11 cellular contexts compared by ENCODE assay signal in the genomic region with DNA sequence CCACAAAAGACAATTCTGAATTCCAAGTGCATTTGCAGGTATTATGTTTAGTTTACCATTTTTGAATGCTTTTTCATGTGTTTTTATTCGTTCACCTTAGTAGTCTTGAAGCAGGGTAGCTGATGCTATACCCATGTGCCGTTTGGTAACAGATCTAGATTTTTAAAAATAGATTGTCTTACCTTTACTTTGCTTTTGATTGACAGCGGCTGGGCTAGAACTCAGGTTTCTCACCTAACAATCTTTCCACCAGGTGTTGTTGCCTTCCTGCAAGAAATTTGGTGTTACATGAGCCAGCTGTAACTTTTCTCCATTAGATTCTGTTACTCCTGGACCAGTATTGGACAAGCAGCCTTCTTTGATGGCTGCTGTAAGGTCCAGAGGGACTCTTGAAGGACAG. TPM values are rescaled to one million over a fixed set of nuclear protein-coding genes. Genes with fewer than 3 reads are reported as not detected.
A peak's percentile ranks its signal among the peaks of the same experiment; 100 is the strongest.
DNase-seq lines count a peak whose midpoint lies in the region; ATAC-seq, FAIRE-seq and TF ChIP-seq lines count a peak whose summit lies in the region.
"Had no signal": no experiment of that assay in that cellular context is flagged by ENCODE, and none has a peak within 500 bp of the region (broad histone marks: within the 10 kb centered on the region; RNA-seq: fewer than 3 reads in every experiment).

No MANE protein-coding gene starts in this region.

- H3K9ac ChIP-seq in keratinocyte (ENCODE audit: control insufficient read depth, extremely low read depth, insufficient read depth, low read length), result no peak overlapping the region

- peak overlapping the region; percentile 89; the same call in 1 of the 2 replicates for H3K27ac ChIP-seq in 22Rv1
- H3K27ac ChIP-seq in keratinocyte (ENCODE audit: control insufficient read depth, insufficient read depth, low read length), result no peak overlapping the region

- DNase-seq in GM12865 (ENCODE audit: low read depth), result no peak
- DNase-seq in activated CD8-positive, alpha-beta T cell treated with anti-CD3 and anti-CD28 coated beads, Interleukin-2, amount 10 ng/mL, durations not matched to agents 7 days and 5 days, result no peak
- DNase-seq in keratinocyte (ENCODE audit: low read depth, low spot score), result no peak
- no peak for DNase-seq in ureter (ENCODE audit: low spot score)
- no peak for DNase-seq in DMS53 treated with DMSO at 0.1 percent for 48 hours (lab: John Stamatoyannopoulos, UW; ENCODE audit: unreplicated experiment)
- DNase-seq in stimulated activated CD4-positive, alpha-beta T cell treated with anti-CD3 and anti-CD28 coated beads, Interleukin-15, amount 100 ng/mL, for 24 hours, result no peak
- DNase-seq: NCI-H1105 treated with DMSO at 0.1 percent for 48 hours had no signal

- no peaks in the 10 kb centered on the region for H3K27me3 Mint-ChIP-seq in activated CD8-positive, alpha-beta T cell treated with anti-CD3 and anti-CD28 coated beads, Interleukin-2, amount 10 ng/mL, durations not matched to agents 7 days and 5 days (ENCODE audit: low read depth)

- no peaks in the 10 kb centered on the region for H3K9me1 ChIP-seq in keratinocyte (ENCODE audit: control insufficient read depth, extremely low read depth, insufficient read depth, low read length)

- H3K36me3 Mint-ChIP-seq in activated CD8-positive, alpha-beta T cell treated with anti-CD3 and anti-CD28 coated beads, Interleukin-2, amount 10 ng/mL, durations not matched to agents 7 days and 5 days (ENCODE audit: low read depth), result peaks cover 88% of the 10 kb centered on the region

- no peak overlapping the region for H2AFZ ChIP-seq in keratinocyte (ENCODE audit: control insufficient read depth, low read length)

- no peaks in the 10 kb centered on the region for H3K27me3 ChIP-seq in keratinocyte (ENCODE audit: control insufficient read depth, extremely low read depth, insufficient read depth, low read length)

- peak overlapping the region; percentile 97 for H3K4me2 ChIP-seq in keratinocyte (ENCODE audit: control insufficient read depth, extremely low read depth, insufficient read depth, low read depth, low read length)

- CTCF ChIA-PET in activated CD8-positive, alpha-beta T cell treated with anti-CD3 and anti-CD28 coated beads, Interleukin-2, amount 10 ng/mL, durations not matched to agents 7 days and 5 days (lab: Charles Lee), result interaction anchor here (0.8 to 5.0 kb wide), 8 partner anchors 11 to 195 kb away, joined by 3 to 56 read pairs (median 5); a partner anchor contains a TSS

- POLR2A ChIA-PET in activated CD8-positive, alpha-beta T cell treated with anti-CD3 and anti-CD28 coated beads, Interleukin-2, amount 10 ng/mL, durations not matched to agents 7 days and 5 days (lab: Charles Lee), result interaction anchor here (1.0 to 11.3 kb wide), 6 partner anchors 13 to 131 kb away, joined by 3 to 124 read pairs (median 8); a partner anchor contains a TSS

- H3K9me3 Mint-ChIP-seq in activated CD8-positive, alpha-beta T cell treated with anti-CD3 and anti-CD28 coated beads, Interleukin-2, amount 10 ng/mL, durations not matched to agents 7 days and 5 days (ENCODE audit: insufficient read depth), result no peaks in the 10 kb centered on the region

- no peaks in the 10 kb centered on the region for H4K20me1 ChIP-seq in keratinocyte (ENCODE audit: control insufficient read depth, extremely low read depth, insufficient read depth, low read length)

- peaks cover 56% of the 10 kb centered on the region for H3K79me2 ChIP-seq in keratinocyte (ENCODE audit: control insufficient read depth, insufficient read depth, low read length)

- ATAC-seq in activated CD8-positive, alpha-beta T cell treated with anti-CD3 and anti-CD28 coated beads, Interleukin-2, amount 10 ng/mL, durations not matched to agents 7 days and 5 days, result no peak
- ATAC-seq in HG02981 (IDR thresholded peaks at IDR 0.05; ENCODE audit: unreplicated experiment), result no peak
- ATAC-seq: activated CD4-positive, CD25-positive, alpha-beta regulatory T cell treated with anti-CD3 and anti-CD28 coated beads, Interleukin-2, amount 50 U/mL, for 24 hours had no signal

- peak overlapping the region; percentile 97 for H3K4me3 Mint-ChIP-seq in activated CD8-positive, alpha-beta T cell treated with anti-CD3 and anti-CD28 coated beads, Interleukin-2, amount 10 ng/mL, durations not matched to agents 7 days and 5 days

- peaks cover 56 to 62% of the 10 kb centered on the region in 2 experiments for H3K36me3 ChIP-seq in keratinocyte (ENCODE audit: control insufficient read depth in 2 of 2, extremely low read depth in 1 of 2, insufficient read depth in 2 of 2, low read length in 2 of 2)

- FAIRE-seq in keratinocyte (lab: Jason Lieb, UNC), result no peak

- no peaks in the 10 kb centered on the region for H3K9me3 ChIP-seq in keratinocyte (ENCODE audit: control insufficient read depth, low read depth, low read length)

- dilution Hi-C loops in keratinocyte (cut with MboI; ENCODE audit: extremely low pct_ligation_motif_present, low sequenced_read_pairs), result no loop called here

- TF ChIP-seq CTCF in 22Rv1 (IDR thresholded peaks at IDR 0.05), result no peak
- TF ChIP-seq CTCF in GM12865 (IDR thresholded peaks at IDR 0.05; ENCODE audit: insufficient read depth, low read depth, low read length, missing control alignments), result no peak
- TF ChIP-seq CTCF in keratinocyte (optimal IDR thresholded peaks at IDR 0.05 in 1 of 3, IDR thresholded peaks at IDR 0.05 in 1 of 3, conservative IDR thresholded peaks at IDR 0.05 in 1 of 3; ENCODE audit: extremely low read depth in 1 of 3, insufficient read depth in 2 of 3, low read length in 3 of 3), result no peak

- H3K4me1 Mint-ChIP-seq in activated CD8-positive, alpha-beta T cell treated with anti-CD3 and anti-CD28 coated beads, Interleukin-2, amount 10 ng/mL, durations not matched to agents 7 days and 5 days (ENCODE audit: low read depth), result peaks cover 72% of the 10 kb centered on the region

- peaks cover 19% of the 10 kb centered on the region for H3K4me1 ChIP-seq in keratinocyte (ENCODE audit: control insufficient read depth, extremely low read depth, insufficient read depth, low read length)

- peak overlapping the region; percentile 61; the same call in 1 of the 2 replicates for H3K4me3 ChIP-seq in GM12865 (ENCODE audit: low read depth, low read length)
- no peak overlapping the region for H3K4me3 ChIP-seq in keratinocyte (ENCODE audit: control insufficient read depth in 2 of 3, extremely low read depth in 1 of 3, insufficient read depth in 2 of 3, low read depth in 1 of 3, low read length in 3 of 3)

- peak overlapping the region; percentile 37 for H3K27ac Mint-ChIP-seq in activated CD8-positive, alpha-beta T cell treated with anti-CD3 and anti-CD28 coated beads, Interleukin-2, amount 10 ng/mL, durations not matched to agents 7 days and 5 days

RNA-seq across cellular contexts. Expression of a gene that starts 1.5 kb away (rescaled TPM):
- total RNA-seq in activated CD8-positive, alpha-beta T cell treated with anti-CD3 and anti-CD28 coated beads, Interleukin-2, amount 10 ng/mL, durations not matched to agents 7 days and 5 days, result 10 to 100 TPM; 58.7 to 62.2 TPM
- polyA plus RNA-seq in keratinocyte, result 35.4 to 48.5 TPM (median 43.7 TPM) in 3 replicates
- polyA plus RNA-seq in keratinocyte (2011; ENCODE audit: low read depth), result 22.7 TPM
- polyA plus RNA-seq in keratinocyte (2011; cell fraction: cytosol; rRNA removed), result 26.8 and 31.6 TPM in 2 replicates
- polyA plus RNA-seq in keratinocyte (2011; cell fraction: nucleus; rRNA removed), result 65.6 and 77.0 TPM in 2 replicates
- polyA plus RNA-seq in keratinocyte (2012; ENCODE audit: low replicate concordance), result 19.0 and 39.7 TPM in 2 replicates
- polyA minus RNA-seq in keratinocyte, result 41.5 to 50.2 TPM (median 46.3 TPM) in 3 replicates
- polyA minus RNA-seq in keratinocyte (2011; cell fraction: cytosol; rRNA and poly(A)+ RNA removed), result 18.6 TPM
- 45.5 and 50.7 TPM in 2 replicates for polyA minus RNA-seq in keratinocyte (2011; cell fraction: nucleus; rRNA and poly(A)+ RNA removed)
- 56.7 TPM for total RNA-seq in ureter

RNA-seq across cellular contexts. Expression of a gene that starts 1.7 kb away (rescaled TPM):
- 100 to 1,000 TPM; 176 to 179 TPM for total RNA-seq in activated CD8-positive, alpha-beta T cell treated with anti-CD3 and anti-CD28 coated beads, Interleukin-2, amount 10 ng/mL, durations not matched to agents 7 days and 5 days
- 111 to 208 TPM (median 141 TPM) in 3 replicates for polyA plus RNA-seq in keratinocyte
- 130 TPM for polyA plus RNA-seq in keratinocyte (2011; ENCODE audit: low read depth)
- polyA plus RNA-seq in keratinocyte (2011; cell fraction: cytosol; rRNA removed), result 141 and 155 TPM in 2 replicates
- 115 TPM in 2 replicates for polyA plus RNA-seq in keratinocyte (2011; cell fraction: nucleus; rRNA removed)
- polyA plus RNA-seq in keratinocyte (2012; ENCODE audit: low replicate concordance), result 93.3 and 143 TPM in 2 replicates
- polyA minus RNA-seq in keratinocyte, result 71.5 to 165 TPM (median 143 TPM) in 3 replicates
- polyA minus RNA-seq in keratinocyte (2011; cell fraction: cytosol; rRNA and poly(A)+ RNA removed), result 100 TPM
- 36.1 and 56.9 TPM in 2 replicates for polyA minus RNA-seq in keratinocyte (2011; cell fraction: nucleus; rRNA and poly(A)+ RNA removed)
- 121 TPM for total RNA-seq in ureter

RNA-seq across cellular contexts. Expression of a gene that starts 13.5 kb away (rescaled TPM):
- total RNA-seq in activated CD8-positive, alpha-beta T cell treated with anti-CD3 and anti-CD28 coated beads, Interleukin-2, amount 10 ng/mL, durations not matched to agents 7 days and 5 days, result 100 to 1,000 TPM; 130 to 136 TPM
- polyA plus RNA-seq in keratinocyte, result 80.3 to 99.8 TPM (median 86.3 TPM) in 3 replicates
- 40.3 TPM for polyA plus RNA-seq in keratinocyte (2011; ENCODE audit: low read depth)
- 69.0 and 79.0 TPM in 2 replicates for polyA plus RNA-seq in keratinocyte (2011; cell fraction: cytosol; rRNA removed)
- 91.1 and 95.0 TPM in 2 replicates for polyA plus RNA-seq in keratinocyte (2011; cell fraction: nucleus; rRNA removed)
- 70.5 and 75.3 TPM in 2 replicates for polyA plus RNA-seq in keratinocyte (2012; ENCODE audit: low replicate concordance)
- polyA minus RNA-seq in keratinocyte, result 113 to 179 TPM (median 177 TPM) in 3 replicates
- 102 TPM for polyA minus RNA-seq in keratinocyte (2011; cell fraction: cytosol; rRNA and poly(A)+ RNA removed)
- 40.4 and 47.6 TPM in 2 replicates for polyA minus RNA-seq in keratinocyte (2011; cell fraction: nucleus; rRNA and poly(A)+ RNA removed)
- total RNA-seq in ureter, result 90.6 TPM

RNA-seq across cellular contexts. Expression of a gene that starts 44.5 kb away (rescaled TPM):
- not detected for total RNA-seq in activated CD8-positive, alpha-beta T cell treated with anti-CD3 and anti-CD28 coated beads, Interleukin-2, amount 10 ng/mL, durations not matched to agents 7 days and 5 days
- polyA plus RNA-seq in keratinocyte, result not detected in 3 replicates
- polyA plus RNA-seq in keratinocyte (2011; ENCODE audit: low read depth), result not detected
- polyA plus RNA-seq in keratinocyte (2011; cell fraction: cytosol; rRNA removed), result not detected in 2 replicates
- polyA plus RNA-seq in keratinocyte (2011; cell fraction: nucleus; rRNA removed), result not detected in 2 replicates
- polyA plus RNA-seq in keratinocyte (2012; ENCODE audit: low replicate concordance), result not detected in 2 replicates
- polyA minus RNA-seq in keratinocyte, result not detected in 3 replicates
- polyA minus RNA-seq in keratinocyte (2011; cell fraction: cytosol; rRNA and poly(A)+ RNA removed), result not detected
- not detected in 2 replicates for polyA minus RNA-seq in keratinocyte (2011; cell fraction: nucleus; rRNA and poly(A)+ RNA removed)
- not detected for total RNA-seq in ureter
- total RNA-seq: mesenteric fat pad had no signal

RNA-seq across cellular contexts. Expression of a gene that starts 52.8 kb away (rescaled TPM):
- not detected for total RNA-seq in activated CD8-positive, alpha-beta T cell treated with anti-CD3 and anti-CD28 coated beads, Interleukin-2, amount 10 ng/mL, durations not matched to agents 7 days and 5 days
- not detected in 3 replicates for polyA plus RNA-seq in keratinocyte
- not detected for polyA plus RNA-seq in keratinocyte (2011; ENCODE audit: low read depth)
- polyA plus RNA-seq in keratinocyte (2011; cell fraction: cytosol; rRNA removed), result not detected in 2 replicates
- polyA plus RNA-seq in keratinocyte (2011; cell fraction: nucleus; rRNA removed), result not detected in 2 replicates
- not detected in 2 replicates for polyA plus RNA-seq in keratinocyte (2012; ENCODE audit: low replicate concordance)
- polyA minus RNA-seq in keratinocyte, result not detected in 3 replicates
- not detected for polyA minus RNA-seq in keratinocyte (2011; cell fraction: cytosol; rRNA and poly(A)+ RNA removed)
- not detected in 2 replicates for polyA minus RNA-seq in keratinocyte (2011; cell fraction: nucleus; rRNA and poly(A)+ RNA removed)
- total RNA-seq in ureter, result not detected
- total RNA-seq: mesenteric fat pad had no signal
